8 cellular contexts compared by ENCODE assay signal in genomic region chr15:68256675-68257450, GRCh38. TPM values are rescaled to one million over a fixed set of nuclear protein-coding genes. Genes with fewer than 3 reads are reported as not detected.
A peak's percentile ranks its signal among the peaks of the same experiment; 100 is the strongest.
DNase-seq lines count a peak whose midpoint lies in the region; ATAC-seq and TF ChIP-seq lines count a peak whose summit lies in the region.

No MANE protein-coding gene starts in this region.

- CTCF ChIA-PET in activated B cell treated with CpG ODN at 0.5 μM for 24 hours (lab: Charles Lee), result no interaction called here

- H3K9me3 Mint-ChIP-seq in activated B cell treated with CpG ODN at 0.5 μM for 24 hours, result no peaks in the 10 kb centered on the region

- ATAC-seq in activated B cell treated with CpG ODN at 0.5 μM for 24 hours (ENCODE audit: low read depth) (peak; percentile 60), GM21360 (IDR thresholded peaks at IDR 0.05; ENCODE audit: unreplicated experiment) (no peak)

- no peak overlapping the region for H3K27ac Mint-ChIP-seq in activated B cell treated with CpG ODN at 0.5 μM for 24 hours

- TF ChIP-seq POLR2A in NB4 (IDR thresholded peaks at IDR 0.05; ENCODE audit: extremely low read depth, insufficient read length), result peak; percentile 74

- peaks cover 19% of the 10 kb centered on the region for H3K27me3 Mint-ChIP-seq in activated B cell treated with CpG ODN at 0.5 μM for 24 hours

- intact Hi-C loops in activated B cell treated with CpG ODN at 0.5 μM for 24 hours (cut with micrococcal nuclease), result no loop called here

- peak; percentile 24 for DNase-seq in DMS79 (lab: John Stamatoyannopoulos, UW)
- peak; percentile 96 for DNase-seq in NB4 (ENCODE audit: low read depth)
- DNase-seq in activated B cell treated with CpG ODN at 0.5 μM for 24 hours, result peak; percentile 20
- DNase-seq in cerebellar cortex (ENCODE audit: low spot score), result peak; percentile 85
- DNase-seq in iPS-NIHi11 (ENCODE audit: low spot score), result peak; percentile 84
- peak; percentile 90 for DNase-seq in skeletal muscle cell (ENCODE audit: low read depth)
- DNase-seq in T1000 (lab: John Stamatoyannopoulos, UW), result no peak

- H3K4me1 Mint-ChIP-seq in activated B cell treated with CpG ODN at 0.5 μM for 24 hours, result peaks cover 2% of the 10 kb centered on the region

- H3K4me3 Mint-ChIP-seq in activated B cell treated with CpG ODN at 0.5 μM for 24 hours, result peak overlapping the region; percentile 67

- peak overlapping the region; percentile 37 for H3K4me3 ChIP-seq in NB4 (ENCODE audit: low read depth, low read length)
- H3K4me3 ChIP-seq in skeletal muscle cell (ENCODE audit: low read depth, low read length), result peak overlapping the region; percentile 55

- no peak for TF ChIP-seq CTCF in NB4 (IDR thresholded peaks at IDR 0.05; ENCODE audit: low read depth, low read length)
- no peak for TF ChIP-seq CTCF in activated B cell treated with CpG ODN at 0.5 μM for 24 hours (IDR thresholded peaks at IDR 0.05)

- POLR2A ChIA-PET in activated B cell treated with CpG ODN at 0.5 μM for 24 hours (lab: Charles Lee), result no interaction called here

- no peaks in the 10 kb centered on the region for H3K36me3 Mint-ChIP-seq in activated B cell treated with CpG ODN at 0.5 μM for 24 hours (ENCODE audit: low read depth)

RNA-seq across cellular contexts. Expression of gene FEM1B, which starts 20.7 kb away (rescaled TPM):
- 42.2 and 47.7 TPM in 2 replicates for total RNA-seq in activated B cell treated with CpG ODN at 0.5 μM for 24 hours

RNA-seq across cellular contexts. Expression of gene CLN6, which starts 27.3 kb away (rescaled TPM):
- 35.0 and 37.5 TPM in 2 replicates for total RNA-seq in activated B cell treated with CpG ODN at 0.5 μM for 24 hours

RNA-seq across cellular contexts. Expression of gene CALML4, which starts 51.7 kb away (rescaled TPM):
- total RNA-seq in activated B cell treated with CpG ODN at 0.5 μM for 24 hours, result 4.4 and 5.0 TPM in 2 replicates
